ENCODE assay signal across 29 cellular contexts in genomic region chr5:93821892-93822291, GRCh38.
"Had no signal": no experiment of that assay in that cellular context is flagged by ENCODE, and none has a peak within 500 bp of the region (broad histone marks: within the 10 kb centered on the region; RNA-seq: fewer than 3 reads in every experiment).

No MANE protein-coding gene starts in this region.

- H3K27ac ChIP-seq: ascending aorta, body of pancreas, SJSA1 had no signal

- H3K9me3 Mint-ChIP-seq: activated naive CD4-positive, alpha-beta T cell treated with anti-CD3 and anti-CD28 coated beads, Interleukin-2, amount 50 U/mL, for 72 hours; T-helper 1 cell treated with Interleukin-12 subunit alpha and Interleukin-12 subunit beta and Interleukin-4 antibody, amounts not matched to agents 30 μg/mL and 1 μg/mL, for 36 hours had no signal

- H3K27me3 ChIP-seq: ascending aorta, body of pancreas, SJSA1 had no signal

- H3K4me1 Mint-ChIP-seq: activated CD8-positive, alpha-beta memory T cell treated with anti-CD3 and anti-CD28 coated beads, Interleukin-2, amount 10 ng/mL, durations not matched to agents 7 days and 5 days; activated naive CD8-positive, alpha-beta T cell treated with anti-CD3 and anti-CD28 coated beads, Interleukin-2, amount 50 U/mL, for 24 hours had no signal

- H3K4me3 ChIP-seq: ascending aorta, body of pancreas, K562, SJSA1 had no signal

- DNase-seq: activated CD4-positive, alpha-beta T cell treated with anti-CD3 and anti-CD28 coated beads for 48 hours; activated CD4-positive, alpha-beta T cell treated with anti-CD3 and anti-CD28 coated beads, Interleukin-2, amount 50 U/mL, for 4 hours; activated CD4-positive, CD25-positive, alpha-beta regulatory T cell treated with anti-CD3 and anti-CD28 coated beads, Interleukin-2, amount 50 U/mL, for 72 hours; activated CD8-positive, alpha-beta memory T cell treated with anti-CD3 and anti-CD28 coated beads, Interleukin-2, amount 10 ng/mL, durations not matched to agents 7 days and 5 days; activated CD8-positive, alpha-beta T cell treated with anti-CD3 and anti-CD28 coated beads, Interleukin-2, amount 10 ng/mL, durations not matched to agents 7 days and 5 days; activated effector memory CD4-positive, alpha-beta T cell treated with Interleukin-2 at 50 U/mL for 16 hours; activated naive CD4-positive, alpha-beta T cell; activated naive CD8-positive, alpha-beta T cell treated with anti-CD3 and anti-CD28 coated beads, Interleukin-2, amount 50 U/mL, for 24 hours; activated T-cell treated with anti-CD3 and anti-CD28 coated beads, Interleukin-2, amount 50 U/mL, for 24 hours; amniotic stem cell; body of pancreas; central memory CD4-positive, alpha-beta T cell; Karpas-422; MM.1S; NCI-H1105 treated with DMSO at 0.1 percent for 48 hours; NCI-H1436 treated with DMSO at 0.1 percent for 48 hours; NCI-H187; NCI-H2081; NCI-H226; NCI-H526 treated with DMSO at 0.1 percent for 48 hours; NK-92 treated with Interleukin-12 subunit alpha and Interleukin-12 subunit beta, amount 100 ng/mL, for 24 hours; OCI-M1; SHP77 had no signal

- H3K27ac Mint-ChIP-seq: activated CD8-positive, alpha-beta memory T cell treated with anti-CD3 and anti-CD28 coated beads, Interleukin-2, amount 10 ng/mL, durations not matched to agents 7 days and 5 days; activated CD8-positive, alpha-beta T cell treated with anti-CD3 and anti-CD28 coated beads, Interleukin-2, amount 10 ng/mL, durations not matched to agents 7 days and 5 days; activated naive CD4-positive, alpha-beta T cell treated with anti-CD3 and anti-CD28 coated beads, Interleukin-2, amount 50 U/mL, for 72 hours; activated naive CD8-positive, alpha-beta T cell treated with anti-CD3 and anti-CD28 coated beads, Interleukin-2, amount 50 U/mL, for 24 hours; activated T-cell treated with anti-CD3 and anti-CD28 coated beads, Interleukin-2, amount 50 U/mL, for 24 hours; activated T-helper 1 cell treated with anti-CD3 and anti-CD28 coated beads, Interleukin-12 subunit alpha, Interleukin-12 subunit beta, Interleukin-2, Interleukin-4 antibody, amounts not matched to agents 30 ng/mL and 10 ng/mL and 1 ng/mL, durations not matched to agents 14 hours and 24 hours and 36 hours; T-helper 1 cell treated with Interleukin-12 subunit alpha and Interleukin-12 subunit beta and Interleukin-4 antibody, amounts not matched to agents 30 μg/mL and 1 μg/mL, for 36 hours had no signal

- H3K4me3 Mint-ChIP-seq: activated CD8-positive, alpha-beta memory T cell treated with anti-CD3 and anti-CD28 coated beads, Interleukin-2, amount 10 ng/mL, durations not matched to agents 7 days and 5 days; activated CD8-positive, alpha-beta T cell treated with anti-CD3 and anti-CD28 coated beads, Interleukin-2, amount 10 ng/mL, durations not matched to agents 7 days and 5 days; activated naive CD8-positive, alpha-beta T cell treated with anti-CD3 and anti-CD28 coated beads, Interleukin-2, amount 50 U/mL, for 24 hours; activated T-cell treated with anti-CD3 and anti-CD28 coated beads, Interleukin-2, amount 50 U/mL, for 24 hours; activated T-helper 1 cell treated with anti-CD3 and anti-CD28 coated beads, Interleukin-12 subunit alpha, Interleukin-12 subunit beta, Interleukin-2, Interleukin-4 antibody, amounts not matched to agents 30 ng/mL and 10 ng/mL and 1 ng/mL, durations not matched to agents 14 hours and 24 hours and 36 hours; T-helper 1 cell treated with Interleukin-12 subunit alpha and Interleukin-12 subunit beta and Interleukin-4 antibody, amounts not matched to agents 30 μg/mL and 1 μg/mL, for 36 hours had no signal

- H3K9me3 ChIP-seq: ascending aorta, body of pancreas, SJSA1 had no signal

- H3K36me3 ChIP-seq: SJSA1 had no signal

- H3K27me3 Mint-ChIP-seq: activated CD8-positive, alpha-beta memory T cell treated with anti-CD3 and anti-CD28 coated beads, Interleukin-2, amount 10 ng/mL, durations not matched to agents 7 days and 5 days; activated naive CD8-positive, alpha-beta T cell treated with anti-CD3 and anti-CD28 coated beads, Interleukin-2, amount 50 U/mL, for 24 hours; activated T-cell treated with anti-CD3 and anti-CD28 coated beads, Interleukin-2, amount 50 U/mL, for 24 hours had no signal

- H3K4me1 ChIP-seq: ascending aorta, body of pancreas had no signal

- ATAC-seq: activated CD8-positive, alpha-beta memory T cell treated with anti-CD3 and anti-CD28 coated beads, Interleukin-2, amount 10 ng/mL, durations not matched to agents 7 days and 5 days; activated CD8-positive, alpha-beta T cell treated with anti-CD3 and anti-CD28 coated beads, Interleukin-2, amount 10 ng/mL, durations not matched to agents 7 days and 5 days; activated naive CD4-positive, alpha-beta T cell treated with anti-CD3 and anti-CD28 coated beads, Interleukin-2, amount 50 U/mL, for 72 hours; activated naive CD8-positive, alpha-beta T cell treated with anti-CD3 and anti-CD28 coated beads, Interleukin-2, amount 50 U/mL, for 24 hours; body of pancreas; K562 had no signal
